In the genomic region with DNA sequence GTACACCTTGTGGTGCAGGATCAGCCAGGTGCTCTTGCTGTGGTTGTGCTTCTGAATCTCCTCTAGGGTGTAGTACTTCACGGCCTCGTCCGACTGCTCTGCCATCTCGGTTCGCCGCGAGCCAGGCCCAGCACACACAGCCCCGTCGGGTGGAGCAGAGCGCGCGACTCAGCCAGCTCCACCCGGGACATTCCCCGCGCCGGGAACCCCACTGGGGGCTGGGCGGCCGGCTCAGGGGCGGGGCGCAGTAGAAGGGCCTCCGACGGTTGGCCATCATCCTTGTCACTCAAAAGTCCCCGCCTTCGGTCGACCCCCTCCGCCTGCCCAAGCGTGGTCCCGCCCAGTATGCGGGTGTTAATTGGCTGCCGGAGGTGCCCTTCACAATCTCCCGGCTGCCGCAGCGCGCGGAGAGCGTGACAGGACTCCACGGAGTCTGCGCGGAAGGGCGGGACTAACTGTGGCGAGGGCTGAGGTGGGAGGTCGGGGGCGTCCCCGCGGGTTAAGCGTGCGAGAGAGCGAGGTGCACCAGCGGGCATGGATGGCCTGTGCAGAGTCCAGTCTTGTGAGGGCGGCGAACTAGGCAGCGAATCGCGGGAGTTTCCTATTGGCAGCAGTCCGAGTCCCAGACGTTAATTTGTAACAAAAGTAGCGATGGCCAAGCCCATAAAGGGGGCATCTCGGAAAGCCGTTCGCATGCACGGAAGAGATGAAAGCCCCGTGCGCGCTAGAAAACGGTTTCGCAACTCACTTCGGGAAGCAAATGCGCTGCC, we compare ENCODE assay signal across 1 cellular context.
TF ChIP-seq lines count a peak whose summit lies in the region.

A gene with protein sequence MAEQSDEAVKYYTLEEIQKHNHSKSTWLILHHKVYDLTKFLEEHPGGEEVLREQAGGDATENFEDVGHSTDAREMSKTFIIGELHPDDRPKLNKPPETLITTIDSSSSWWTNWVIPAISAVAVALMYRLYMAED (minus strand): TSS at position 193 of the 770 bp plus-strand sequence. CDS start 88 bp downstream, at position 105.

TF ChIP-seq in HepG2, 621 proteins besides CTCF, POLR2A, EP300 and RAD21 (continued from another document and continues in another):
- TF ChIP-seq HMGXB4 (CRISPR knock-in tag; IDR thresholded peaks at IDR 0.05; ENCODE audit: borderline replicate concordance in 1 of 2, low read depth in 1 of 2): no peak; a peak in 1 of 4 replicates
- TF ChIP-seq ZNF205 (CRISPR knock-in tag; IDR thresholded peaks at IDR 0.05): 0 out of 2 replicates have a peak, but pooled peaks have one; percentile 13
- no peak for TF ChIP-seq TEAD2 (CRISPR knock-in tag; IDR thresholded peaks at IDR 0.05)
- 0 out of 2 replicates have a peak, but pooled peaks have one; percentile 19 for TF ChIP-seq KLF15 (CRISPR knock-in tag; IDR thresholded peaks at IDR 0.05; ENCODE audit: borderline replicate concordance)
- TF ChIP-seq ZNF333 (CRISPR knock-in tag; IDR thresholded peaks at IDR 0.05; ENCODE audit: borderline replicate concordance): 0 out of 2 replicates have a peak, but pooled peaks have one; percentile 16
- no peak for TF ChIP-seq FOXM1 (CRISPR knock-in tag; IDR thresholded peaks at IDR 0.05)
- TF ChIP-seq RARG (CRISPR knock-in tag; IDR thresholded peaks at IDR 0.05; ENCODE audit: low read depth): no peak
- TF ChIP-seq MYNN (CRISPR knock-in tag; IDR thresholded peaks at IDR 0.05; ENCODE audit: low read depth): no peak
- peak; percentile 82 for TF ChIP-seq HDAC1 (CRISPR knock-in tag; IDR thresholded peaks at IDR 0.05)
- peak; percentile 89; the same call in 1 of the 2 replicates for TF ChIP-seq POGZ (CRISPR knock-in tag; IDR thresholded peaks at IDR 0.05)
- no peak for TF ChIP-seq SRSF9 (IDR thresholded peaks at IDR 0.05; ENCODE audit: borderline replicate concordance, insufficient read depth, low read depth, low read length, poor library complexity, severe bottlenecking)
- no peak for TF ChIP-seq KAT7 (CRISPR knock-in tag; IDR thresholded peaks at IDR 0.05; ENCODE audit: borderline replicate concordance)
- peak; percentile 77 for TF ChIP-seq TAF1 (CRISPR knock-in tag; IDR thresholded peaks at IDR 0.05)
- 0 out of 2 replicates have a peak, but pooled peaks have one; percentile 54 for TF ChIP-seq DMTF1 (CRISPR knock-in tag; IDR thresholded peaks at IDR 0.05)
- no peak for TF ChIP-seq MBNL3 (CRISPR knock-in tag; conservative IDR thresholded peaks at IDR 0.05)
- TF ChIP-seq PHF21A (CRISPR knock-in tag; IDR thresholded peaks at IDR 0.05): peak; percentile 96
- 0 out of 2 replicates have a peak, but pooled peaks have one; percentile 31 for TF ChIP-seq TEF (CRISPR knock-in tag; IDR thresholded peaks at IDR 0.05)
- TF ChIP-seq TRIM24 (CRISPR knock-in tag; IDR thresholded peaks at IDR 0.05): no peak; the same call in 1 of the 2 replicates
- TF ChIP-seq CAMTA2 (CRISPR knock-in tag; IDR thresholded peaks at IDR 0.05; ENCODE audit: borderline replicate concordance): no peak
- TF ChIP-seq, protein P1, sequence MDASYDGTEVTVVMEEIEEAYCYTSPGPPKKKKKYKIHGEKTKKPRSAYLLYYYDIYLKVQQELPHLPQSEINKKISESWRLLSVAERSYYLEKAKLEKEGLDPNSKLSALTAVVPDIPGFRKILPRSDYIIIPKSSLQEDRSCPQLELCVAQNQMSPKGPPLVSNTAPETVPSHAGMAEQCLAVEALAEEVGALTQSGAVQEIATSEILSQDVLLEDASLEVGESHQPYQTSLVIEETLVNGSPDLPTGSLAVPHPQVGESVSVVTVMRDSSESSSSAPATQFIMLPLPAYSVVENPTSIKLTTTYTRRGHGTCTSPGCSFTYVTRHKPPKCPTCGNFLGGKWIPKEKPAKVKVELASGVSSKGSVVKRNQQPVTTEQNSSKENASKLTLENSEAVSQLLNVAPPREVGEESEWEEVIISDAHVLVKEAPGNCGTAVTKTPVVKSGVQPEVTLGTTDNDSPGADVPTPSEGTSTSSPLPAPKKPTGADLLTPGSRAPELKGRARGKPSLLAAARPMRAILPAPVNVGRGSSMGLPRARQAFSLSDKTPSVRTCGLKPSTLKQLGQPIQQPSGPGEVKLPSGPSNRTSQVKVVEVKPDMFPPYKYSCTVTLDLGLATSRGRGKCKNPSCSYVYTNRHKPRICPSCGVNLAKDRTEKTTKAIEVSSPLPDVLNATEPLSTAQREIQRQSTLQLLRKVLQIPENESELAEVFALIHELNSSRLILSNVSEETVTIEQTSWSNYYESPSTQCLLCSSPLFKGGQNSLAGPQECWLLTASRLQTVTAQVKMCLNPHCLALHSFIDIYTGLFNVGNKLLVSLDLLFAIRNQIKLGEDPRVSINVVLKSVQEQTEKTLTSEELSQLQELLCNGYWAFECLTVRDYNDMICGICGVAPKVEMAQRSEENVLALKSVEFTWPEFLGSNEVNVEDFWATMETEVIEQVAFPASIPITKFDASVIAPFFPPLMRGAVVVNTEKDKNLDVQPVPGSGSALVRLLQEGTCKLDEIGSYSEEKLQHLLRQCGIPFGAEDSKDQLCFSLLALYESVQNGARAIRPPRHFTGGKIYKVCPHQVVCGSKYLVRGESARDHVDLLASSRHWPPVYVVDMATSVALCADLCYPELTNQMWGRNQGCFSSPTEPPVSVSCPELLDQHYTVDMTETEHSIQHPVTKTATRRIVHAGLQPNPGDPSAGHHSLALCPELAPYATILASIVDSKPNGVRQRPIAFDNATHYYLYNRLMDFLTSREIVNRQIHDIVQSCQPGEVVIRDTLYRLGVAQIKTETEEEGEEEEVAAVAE (CRISPR knock-in tag; IDR thresholded peaks at IDR 0.05; ENCODE audit: borderline replicate concordance): 0 out of 2 replicates have a peak, but pooled peaks have one; percentile 5
- TF ChIP-seq ZFP90 (CRISPR knock-in tag; IDR thresholded peaks at IDR 0.05; ENCODE audit: borderline replicate concordance): no peak
- TF ChIP-seq PRMT3 (CRISPR knock-in tag; IDR thresholded peaks at IDR 0.05; ENCODE audit: borderline replicate concordance, low read depth): no peak
- TF ChIP-seq ZNF776 (CRISPR knock-in tag; IDR thresholded peaks at IDR 0.05): no peak
- TF ChIP-seq, protein P2, sequence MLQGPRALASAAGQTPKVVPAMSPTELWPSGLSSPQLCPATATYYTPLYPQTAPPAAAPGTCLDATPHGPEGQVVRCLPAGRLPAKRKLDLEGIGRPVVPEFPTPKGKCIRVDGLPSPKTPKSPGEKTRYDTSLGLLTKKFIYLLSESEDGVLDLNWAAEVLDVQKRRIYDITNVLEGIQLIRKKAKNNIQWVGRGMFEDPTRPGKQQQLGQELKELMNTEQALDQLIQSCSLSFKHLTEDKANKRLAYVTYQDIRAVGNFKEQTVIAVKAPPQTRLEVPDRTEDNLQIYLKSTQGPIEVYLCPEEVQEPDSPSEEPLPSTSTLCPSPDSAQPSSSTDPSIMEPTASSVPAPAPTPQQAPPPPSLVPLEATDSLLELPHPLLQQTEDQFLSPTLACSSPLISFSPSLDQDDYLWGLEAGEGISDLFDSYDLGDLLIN (CRISPR knock-in tag; IDR thresholded peaks at IDR 0.05; ENCODE audit: borderline replicate concordance): peak; percentile 55; the same call in 1 of the 2 replicates
- TF ChIP-seq ZNF775 (CRISPR knock-in tag; IDR thresholded peaks at IDR 0.05; ENCODE audit: borderline replicate concordance): no peak
- TF ChIP-seq, protein P3, sequence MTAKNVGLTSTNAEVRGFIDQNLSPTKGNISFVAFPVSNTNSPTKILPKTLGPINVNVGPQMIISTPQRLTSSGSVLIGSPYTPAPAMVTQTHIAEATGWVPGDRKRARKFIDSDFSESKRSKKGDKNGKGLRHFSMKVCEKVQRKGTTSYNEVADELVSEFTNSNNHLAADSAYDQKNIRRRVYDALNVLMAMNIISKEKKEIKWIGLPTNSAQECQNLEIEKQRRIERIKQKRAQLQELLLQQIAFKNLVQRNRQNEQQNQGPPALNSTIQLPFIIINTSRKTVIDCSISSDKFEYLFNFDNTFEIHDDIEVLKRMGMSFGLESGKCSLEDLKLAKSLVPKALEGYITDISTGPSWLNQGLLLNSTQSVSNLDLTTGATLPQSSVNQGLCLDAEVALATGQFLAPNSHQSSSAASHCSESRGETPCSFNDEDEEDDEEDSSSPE (CRISPR knock-in tag; IDR thresholded peaks at IDR 0.05): peak; percentile 85
- no peak for TF ChIP-seq ZNF577 (CRISPR knock-in tag; IDR thresholded peaks at IDR 0.05; ENCODE audit: borderline replicate concordance, low read depth)
- no peak for TF ChIP-seq RFX3 (CRISPR knock-in tag; IDR thresholded peaks at IDR 0.05)
- TF ChIP-seq ZNF784 (CRISPR knock-in tag; IDR thresholded peaks at IDR 0.05; ENCODE audit: borderline replicate concordance): 0 out of 2 replicates have a peak, but pooled peaks have one; percentile 58
- TF ChIP-seq, protein P4, sequence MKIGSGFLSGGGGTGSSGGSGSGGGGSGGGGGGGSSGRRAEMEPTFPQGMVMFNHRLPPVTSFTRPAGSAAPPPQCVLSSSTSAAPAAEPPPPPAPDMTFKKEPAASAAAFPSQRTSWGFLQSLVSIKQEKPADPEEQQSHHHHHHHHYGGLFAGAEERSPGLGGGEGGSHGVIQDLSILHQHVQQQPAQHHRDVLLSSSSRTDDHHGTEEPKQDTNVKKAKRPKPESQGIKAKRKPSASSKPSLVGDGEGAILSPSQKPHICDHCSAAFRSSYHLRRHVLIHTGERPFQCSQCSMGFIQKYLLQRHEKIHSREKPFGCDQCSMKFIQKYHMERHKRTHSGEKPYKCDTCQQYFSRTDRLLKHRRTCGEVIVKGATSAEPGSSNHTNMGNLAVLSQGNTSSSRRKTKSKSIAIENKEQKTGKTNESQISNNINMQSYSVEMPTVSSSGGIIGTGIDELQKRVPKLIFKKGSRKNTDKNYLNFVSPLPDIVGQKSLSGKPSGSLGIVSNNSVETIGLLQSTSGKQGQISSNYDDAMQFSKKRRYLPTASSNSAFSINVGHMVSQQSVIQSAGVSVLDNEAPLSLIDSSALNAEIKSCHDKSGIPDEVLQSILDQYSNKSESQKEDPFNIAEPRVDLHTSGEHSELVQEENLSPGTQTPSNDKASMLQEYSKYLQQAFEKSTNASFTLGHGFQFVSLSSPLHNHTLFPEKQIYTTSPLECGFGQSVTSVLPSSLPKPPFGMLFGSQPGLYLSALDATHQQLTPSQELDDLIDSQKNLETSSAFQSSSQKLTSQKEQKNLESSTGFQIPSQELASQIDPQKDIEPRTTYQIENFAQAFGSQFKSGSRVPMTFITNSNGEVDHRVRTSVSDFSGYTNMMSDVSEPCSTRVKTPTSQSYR (CRISPR knock-in tag; IDR thresholded peaks at IDR 0.05; ENCODE audit: borderline replicate concordance): peak; percentile 80; the same call in 1 of the 2 replicates
- peak; percentile 90 for TF ChIP-seq ZNF746 (CRISPR knock-in tag; IDR thresholded peaks at IDR 0.05)
- TF ChIP-seq TSC22D2 (CRISPR knock-in tag; IDR thresholded peaks at IDR 0.05; ENCODE audit: borderline replicate concordance): 0 out of 2 replicates have a peak, but pooled peaks have one; percentile 7
- peak; percentile 60 for TF ChIP-seq HNF4G (IDR thresholded peaks at IDR 0.05; ENCODE audit: borderline replicate concordance, low read depth, low read length)
- TF ChIP-seq HNF4G (CRISPR knock-in tag; IDR thresholded peaks at IDR 0.05; ENCODE audit: borderline replicate concordance, low read depth): peak; percentile 87; the same call in 1 of the 2 replicates
- no peak for TF ChIP-seq NFE2L2 (IDR thresholded peaks at IDR 0.05; ENCODE audit: low read length)
- peak; percentile 47; the same call in 1 of the 2 replicates for TF ChIP-seq ZNF615 (CRISPR knock-in tag; IDR thresholded peaks at IDR 0.05; ENCODE audit: borderline replicate concordance)
